7 cellular contexts compared by ENCODE assay signal in genomic region chr1:181104790-181105133, GRCh38. TPM values are rescaled to one million over a fixed set of nuclear protein-coding genes. Genes with fewer than 3 reads are reported as not detected.
DNase-seq lines count a peak whose midpoint lies in the region; ATAC-seq, FAIRE-seq and TF ChIP-seq lines count a peak whose summit lies in the region.

No MANE protein-coding gene starts in this region.

- ATAC-seq in HG02759 (IDR thresholded peaks at IDR 0.05; ENCODE audit: unreplicated experiment): peak; percentile 32
- peak; percentile 39 for ATAC-seq in T-helper 17 cell
- peak; percentile 3 for ATAC-seq in lung (ENCODE audit: insufficient read depth, low FRiP score)

- H3K36me3 Mint-ChIP-seq in T-helper 17 cell (ENCODE audit: low read depth): peaks cover 2% of the 10 kb centered on the region

- H3K27ac ChIP-seq in breast epithelium: peak overlapping the region; percentile 96
- peak overlapping the region; percentile 90 to 94 for H3K27ac ChIP-seq in lung (ENCODE audit: low read depth in 1 of 2, low read length in 1 of 2)
- peak overlapping the region; percentile 81 for H3K27ac ChIP-seq in subcutaneous abdominal adipose tissue (ENCODE audit: low read depth, low read length)

- intact Hi-C loops in breast epithelium (cut with DNase I; ENCODE audit: low total_unique reads): no loop called here

- WGBS in lung, 2 donors: 0 to 1% methylated on average over 28 of the region's 28 CpGs

- H3K27ac Mint-ChIP-seq in T-helper 17 cell: peak overlapping the region; percentile 95

- peak overlapping the region; percentile 90 for H3K4me3 Mint-ChIP-seq in T-helper 17 cell

- H3K9ac ChIP-seq in subcutaneous abdominal adipose tissue (ENCODE audit: low read length in 5 of 5): peak overlapping the region; percentile 21 to 88 (median 76)

- TF ChIP-seq CTCF in breast epithelium (IDR thresholded peaks at IDR 0.05) (peak in 1 of 3 donors; percentile 57), lung (IDR thresholded peaks at IDR 0.05; ENCODE audit: control extremely low read depth, extremely low read depth) (no peak)

- H3K36me3 ChIP-seq in breast epithelium (no peaks in the 10 kb centered on the region), lung (ENCODE audit: control insufficient read depth in 2 of 2, insufficient read depth in 2 of 2, low read length in 2 of 2) (no peaks in the 10 kb centered on the region), subcutaneous abdominal adipose tissue (ENCODE audit: control insufficient read depth in 5 of 5, insufficient read depth in 5 of 5, low read length in 5 of 5) (no peaks in the 10 kb centered on the region)

- H3K4me1 Mint-ChIP-seq in T-helper 17 cell: peaks cover 47% of the 10 kb centered on the region

- H3K27me3 Mint-ChIP-seq in T-helper 17 cell: peaks cover 10% of the 10 kb centered on the region

- DNase-seq in GM12891 (ENCODE audit: insufficient read length, low spot score) (no peak), T-helper 17 cell (peak; percentile 30 to 44 (median 42)), breast epithelium (ENCODE audit: low spot score in 2 of 2) (no peak), lung (ENCODE audit: low spot score) (no peak), HTR-8/SVneo (ENCODE audit: insufficient read length, low spot score) (no peak)

- H3K9me3 ChIP-seq in T-helper 17 cell (ENCODE audit: control insufficient read depth, low read length, poor library complexity, severe bottlenecking) (no peaks in the 10 kb centered on the region), breast epithelium (no peaks in the 10 kb centered on the region), lung (ENCODE audit: control insufficient read depth in 2 of 2, insufficient read depth in 1 of 2, low read length in 1 of 2) (no peaks in the 10 kb centered on the region), subcutaneous abdominal adipose tissue (ENCODE audit: control insufficient read depth in 5 of 5, low read length in 5 of 5) (no peaks in the 10 kb centered on the region)

- H3K27me3 ChIP-seq in breast epithelium: no peaks in the 10 kb centered on the region
- H3K27me3 ChIP-seq in lung (ENCODE audit: control insufficient read depth, insufficient read depth): no peaks in the 10 kb centered on the region
- peaks cover 0 to 2% (median 0%) of the 10 kb centered on the region in 5 donors for H3K27me3 ChIP-seq in subcutaneous abdominal adipose tissue (ENCODE audit: control insufficient read depth in 5 of 5, insufficient read depth in 4 of 5, low read length in 5 of 5)

- TF ChIP-seq POLR2A in GM12891 (IDR thresholded peaks at IDR 0.05; ENCODE audit: low read depth, low read length): no peak; the same call in 1 of the 2 replicates
- TF ChIP-seq POLR2A in breast epithelium (IDR thresholded peaks at IDR 0.05): no peak

- H3K4me3 ChIP-seq in breast epithelium (peak overlapping the region; percentile 60 to 94 (median 77)), lung (peak overlapping the region; percentile 66), subcutaneous abdominal adipose tissue (ENCODE audit: low read depth in 1 of 5, low read length in 5 of 5) (peak overlapping the region; percentile 64 to 78 (median 74))

- H3K4me1 ChIP-seq in breast epithelium: peaks cover 0 to 22% of the 10 kb centered on the region in 2 donors
- H3K4me1 ChIP-seq in lung (ENCODE audit: control insufficient read depth in 2 of 2, insufficient read depth in 2 of 2, low read length in 2 of 2): peaks cover 6 to 22% of the 10 kb centered on the region in 2 donors
- H3K4me1 ChIP-seq in subcutaneous abdominal adipose tissue (ENCODE audit: control insufficient read depth in 5 of 5, insufficient read depth in 5 of 5, low read length in 5 of 5): peaks cover 9 to 44% (median 23%) of the 10 kb centered on the region in 5 donors

- peak; percentile 35 for FAIRE-seq in GM12891 (lab: Jason Lieb, UNC)
- no peak for FAIRE-seq in HTR-8/SVneo (lab: Jason Lieb, UNC)

TF ChIP-seq in GM12891, 5 proteins besides CTCF, POLR2A, EP300 and RAD21:
- TF ChIP-seq POLR2AphosphoS5 (IDR thresholded peaks at IDR 0.05; ENCODE audit: low read depth, low read length) (no peak), TAF1 (IDR thresholded peaks at IDR 0.05; ENCODE audit: low read depth, low read length) (no peak), POU2F2 (IDR thresholded peaks at IDR 0.05; ENCODE audit: low read depth, low read length) (no peak), PAX5 (IDR thresholded peaks at IDR 0.05; ENCODE audit: insufficient read depth, low read length, severe bottlenecking) (no peak), SPI1 (IDR thresholded peaks at IDR 0.05; ENCODE audit: low read depth, low read length) (no peak)

RNA-seq across cellular contexts. Expression of gene IER5, which starts 16.3 kb away (rescaled TPM):
- 33.9 TPM for polyA plus RNA-seq in GM12891 (2012; ENCODE audit: low read depth, missing spikeins)
- 100 to 1,000 TPM; 123 to 145 TPM for total RNA-seq in T-helper 17 cell
- total RNA-seq in breast epithelium: 10 to 100 TPM in 2 of 3 donors, 1 to 10 TPM in 1; 6.9 to 19.7 (median 18.1) TPM
- 10 to 100 TPM; 18.6 to 33.2 TPM for total RNA-seq in lung
- polyA plus RNA-seq in lung: 10 to 100 TPM; 19.2 to 34.5 TPM

Comparison
In these comparisons a context has a peak if more than half of its experiments do, and no peak if none do; other contexts are left out.
1. DNase-seq: peak in T-helper 17 cell (3 of 3); none in GM12891 (single experiment), breast epithelium (0 of 2), lung (single experiment) and HTR-8/SVneo (single experiment).
2. Peak in every context shown above with its lines, with median percentiles within 50 percentile points of each other: ATAC-seq, H3K27ac ChIP-seq and H3K4me3 ChIP-seq.